9 cellular contexts compared by ENCODE assay signal in the genomic region with DNA sequence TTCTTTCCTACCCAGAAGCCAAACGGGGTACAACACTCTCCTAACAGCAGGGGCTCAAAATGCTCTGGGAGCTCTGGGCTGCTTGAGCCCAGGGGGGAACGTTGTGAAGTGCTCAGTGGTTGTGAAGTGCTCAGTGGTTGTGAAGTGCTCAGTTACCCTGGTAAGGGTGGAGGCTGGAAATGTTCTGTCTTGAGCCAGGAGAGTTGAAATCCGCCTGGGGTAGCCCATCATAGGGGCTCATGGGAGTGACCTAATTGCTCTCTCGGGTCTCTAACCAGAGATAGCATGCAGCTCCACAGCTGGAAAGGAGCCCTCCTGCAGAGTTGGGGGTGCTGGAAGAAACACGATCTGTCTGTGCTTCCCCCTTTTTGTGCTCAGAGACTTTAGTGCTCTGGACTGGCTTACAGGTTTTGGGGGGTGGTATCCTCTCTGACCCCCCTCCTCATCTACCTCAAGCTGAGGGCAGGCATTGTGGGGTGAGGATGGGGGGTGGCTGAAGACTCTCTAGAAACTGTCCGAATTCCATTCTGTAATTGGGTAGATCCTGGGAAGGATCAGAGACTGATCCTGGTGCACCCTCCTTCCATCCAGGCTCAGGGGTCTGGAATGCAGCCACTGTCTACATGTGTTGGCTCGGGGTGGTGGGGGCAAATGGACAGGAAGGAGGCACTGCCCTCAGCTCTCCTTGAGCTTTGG. TPM values are rescaled to one million over a fixed set of nuclear protein-coding genes. Genes with fewer than 3 reads are reported as not detected.
DNase-seq lines count a peak whose midpoint lies in the region; ATAC-seq and TF ChIP-seq lines count a peak whose summit lies in the region.
"Had no signal": no experiment of that assay in that cellular context is flagged by ENCODE, and none has a peak within 500 bp of the region (broad histone marks: within the 10 kb centered on the region; RNA-seq: fewer than 3 reads in every experiment).

No MANE protein-coding gene starts in this region.

- H3K4me3 ChIP-seq in heart right ventricle (peak overlapping the region; percentile 47 to 90 (median 84)), cardiac fibroblast (replicated peaks in 1 of 2; ENCODE audit: low read depth in 2 of 2, low read length in 2 of 2) (peak overlapping the region; percentile 70 to 94), urinary bladder (ENCODE audit: low read depth, low read length) (peak overlapping the region; percentile 21)

- ATAC-seq in heart right ventricle (no peak), left ventricle myocardium superior (no peak), GM21360 (IDR thresholded peaks at IDR 0.05; ENCODE audit: unreplicated experiment) (no peak), HG03521 (IDR thresholded peaks at IDR 0.05; ENCODE audit: unreplicated experiment) (no peak)

- peaks cover 0 to 40% (median 0%) of the 10 kb centered on the region in 7 donors for H3K27me3 ChIP-seq in heart right ventricle

- TF ChIP-seq CTCF in heart right ventricle (IDR thresholded peaks at IDR 0.05) (no peak), cardiac fibroblast (IDR thresholded peaks at IDR 0.05; ENCODE audit: low read depth, low read length) (no peak)

- peaks cover 0 to 45% (median 22%) of the 10 kb centered on the region in 9 donors for H3K4me1 ChIP-seq in heart right ventricle
- H3K4me1 ChIP-seq in urinary bladder (ENCODE audit: insufficient read depth), result peaks cover 1% of the 10 kb centered on the region

- no peaks in the 10 kb centered on the region for H3K9me3 ChIP-seq in heart right ventricle

- peaks cover 0 to under 1% (median 0%) of the 10 kb centered on the region in 9 donors for H3K36me3 ChIP-seq in heart right ventricle
- H3K36me3 ChIP-seq in urinary bladder (ENCODE audit: insufficient read depth), result no peaks in the 10 kb centered on the region

- 3 to 7% methylated on average over 7 of the region's 7 CpGs for WGBS in heart right ventricle, 2 donors
- WGBS in urinary bladder, result 11% methylated on average over 7 of the region's 7 CpGs

- H3K27ac ChIP-seq in heart right ventricle, result peak overlapping the region in 9 of 10 donors; percentile 23 to 90 (median 85)
- H3K27ac ChIP-seq in urinary bladder (ENCODE audit: low read depth), result no peak overlapping the region

- DNase-seq in heart right ventricle (no peak), left ventricle myocardium superior (no peak), cardiac fibroblast (ENCODE audit: low read depth in 2 of 2) (no peak), mesenteric fat pad (ENCODE audit: low spot score) (peak; percentile 43), putamen (ENCODE audit: low spot score) (no peak)
- DNase-seq: NCI-H526 treated with DMSO at 0.1 percent for 48 hours had no signal

- intact Hi-C loops in heart right ventricle (cut with DNase I), result loop anchor here in 6 of 10 donors (2.0 to 10.0 kb wide), 7 partner anchors 61 to 166 kb away; no protein-coding TSS in a partner anchor
- intact Hi-C loops in left ventricle myocardium superior (cut with micrococcal nuclease), result loop anchor here (5.0 to 10.0 kb wide), 2 partner anchors 63 to 106 kb away; no protein-coding TSS in a partner anchor

RNA-seq across cellular contexts. Expression of gene EFNB1, which starts 2.7 kb away (rescaled TPM):
- total RNA-seq in heart right ventricle (10 to 100 TPM; 10.8 to 45.1 (median 16.5) TPM), left ventricle myocardium superior (15.8 TPM), mesenteric fat pad (78.9 TPM), urinary bladder (30.5 TPM)
- polyA plus RNA-seq in heart right ventricle (10 to 100 TPM; 30.3 to 33.5 TPM), urinary bladder (40.1 TPM)

Comparison
In these comparisons a context has a peak if more than half of its experiments do, and no peak if none do; other contexts are left out.
1. H3K4me3 ChIP-seq: peak in every context shown above with its lines; median percentile 84 in heart right ventricle; 82 in cardiac fibroblast; 21 in urinary bladder.